ENCODE assay signal across 8 cellular contexts in the genomic region with DNA sequence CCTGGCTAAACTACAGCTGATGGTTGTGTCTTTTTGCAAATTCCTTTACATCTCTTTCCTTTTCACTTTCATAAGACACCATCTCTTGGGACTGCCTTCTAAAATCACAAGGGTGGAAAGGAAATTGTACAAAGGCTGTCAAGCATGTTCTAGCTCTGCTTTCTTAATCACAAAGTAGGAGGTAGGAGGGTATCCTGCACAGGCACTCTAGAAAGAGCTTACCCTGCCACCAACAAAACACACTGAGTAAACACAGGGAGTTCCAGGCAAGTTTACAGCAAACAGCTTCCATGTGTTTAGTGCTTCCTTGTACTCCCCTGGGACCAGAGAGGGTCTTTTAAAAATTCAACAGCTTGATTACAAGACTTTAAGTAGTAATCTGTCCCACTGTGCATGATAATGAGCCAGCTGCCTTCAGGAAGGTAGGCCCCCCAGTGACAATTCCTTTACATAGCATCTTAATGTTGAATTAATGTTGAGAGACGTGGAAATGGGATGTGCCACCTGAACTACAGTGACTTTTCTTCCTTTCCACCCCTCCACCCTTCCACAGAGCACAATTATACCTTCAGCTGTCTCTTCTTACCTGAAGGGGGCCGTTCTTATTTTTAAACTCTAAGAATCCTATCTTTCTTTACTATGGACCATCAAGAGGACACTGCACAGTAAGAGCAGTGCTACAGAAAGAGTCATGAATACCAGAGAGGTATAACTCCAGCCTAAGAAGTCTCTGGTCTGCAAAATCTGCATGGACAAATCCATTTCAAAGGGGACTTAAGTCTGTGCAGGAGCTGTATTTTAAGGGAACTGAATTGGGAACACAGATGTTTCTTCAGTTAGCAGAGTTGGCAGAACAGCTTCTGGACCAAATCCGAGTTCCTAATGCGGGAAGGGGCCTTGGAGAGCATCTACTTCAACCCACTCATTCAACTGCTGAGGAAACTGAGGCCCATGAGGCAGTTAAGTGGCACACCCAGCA. TPM values are rescaled to one million over a fixed set of nuclear protein-coding genes. Genes with fewer than 3 reads are reported as not detected.
DNase-seq lines count a peak whose midpoint lies in the region; ATAC-seq and TF ChIP-seq lines count a peak whose summit lies in the region.

No MANE protein-coding gene starts in this region.

- no peaks in the 10 kb centered on the region for H3K9me3 ChIP-seq in tibial artery

- DNase-seq in HuH-7.5 (ENCODE audit: low spot score) (peak; percentile 38), brain microvascular endothelial cell (peak; percentile 24), left lobe of liver (ENCODE audit: low spot score) (no peak), tibial artery (peak; percentile 37 to 69), cortex of kidney (lab: John Stamatoyannopoulos, UW) (no peak)
- DNase-seq in activated T-cell treated with anti-CD3 and anti-CD28 coated beads, Interleukin-2, amount 50 U/mL, for 48 hours = no peak

- H3K27me3 ChIP-seq in brain microvascular endothelial cell (replicated peaks) (no peaks in the 10 kb centered on the region), tibial artery (no peaks in the 10 kb centered on the region)

- H3K4me3 ChIP-seq in brain microvascular endothelial cell (ENCODE audit: low read depth, low read length) (peak overlapping the region; percentile 82), tibial artery (peak overlapping the region; percentile 95 to 96)

- peak overlapping the region; percentile 86 for H3K27ac ChIP-seq in C4-2B
- H3K27ac ChIP-seq in brain microvascular endothelial cell = no peak overlapping the region
- H3K27ac ChIP-seq in tibial artery = peak overlapping the region; percentile 95 to 96

- no peaks in the 10 kb centered on the region for H3K36me3 ChIP-seq in brain microvascular endothelial cell (replicated peaks)
- no peaks in the 10 kb centered on the region for H3K36me3 ChIP-seq in tibial artery

- in situ Hi-C loops in brain microvascular endothelial cell (cut with HindIII; ENCODE audit: low pct_ligation_motif_present, low sequenced_read_pairs) = no loop called here

- H3K4me1 ChIP-seq in tibial artery = peaks cover 0 to 56% (median 15%) of the 10 kb centered on the region in 4 donors

- ATAC-seq in left lobe of liver = peak; percentile 35
- ATAC-seq in GM21717 (IDR thresholded peaks at IDR 0.05; ENCODE audit: unreplicated experiment) = no peak

- intact Hi-C loops in tibial artery (cut with DNase I; ENCODE audit: low total_unique reads) = loop anchor here (5.0 to 10.0 kb wide), 3 partner anchors 132 to 1200 kb away; no protein-coding TSS in a partner anchor

- TF ChIP-seq CTCF in C4-2B (conservative IDR thresholded peaks at IDR 0.05) (peak; percentile 50), brain microvascular endothelial cell (IDR thresholded peaks at IDR 0.05; ENCODE audit: low read depth, low read length, missing control alignments) (peak; percentile 60), tibial artery (IDR thresholded peaks at IDR 0.05) (peak; percentile 26 to 34)

RNA-seq across cellular contexts. Expression of a gene that starts 2.2 kb away (rescaled TPM):
- total RNA-seq in left lobe of liver = 53.9 TPM

Comparison
In these comparisons a context has a peak if more than half of its experiments do, and no peak if none do; other contexts are left out.
1. DNase-seq: peak in HuH-7.5 (single experiment), brain microvascular endothelial cell (single experiment) and tibial artery (2 of 2); none in left lobe of liver (single experiment), cortex of kidney (single experiment) and activated T-cell treated with anti-CD3 and anti-CD28 coated beads, Interleukin-2, amount 50 U/mL, for 48 hours (0 of 2).
2. Peak in every context shown above with its lines, with median percentiles within 50 percentile points of each other: CTCF ChIP-seq.